Comparison of ENCODE assay signal across 19 cellular contexts in genomic region chr4:66160606-66161005, GRCh38.
DNase-seq lines count a peak whose midpoint lies in the region; ATAC-seq, FAIRE-seq and TF ChIP-seq lines count a peak whose summit lies in the region.
"Had no signal": no experiment of that assay in that cellular context is flagged by ENCODE, and none has a peak within 500 bp of the region (broad histone marks: within the 10 kb centered on the region; RNA-seq: fewer than 3 reads in every experiment).

No MANE protein-coding gene starts in this region.

- DNase-seq in MG63: peak; percentile 51
- DNase-seq in astrocyte (ENCODE audit: low read depth): peak; percentile 46
- DNase-seq in fibroblast of mammary gland (ENCODE audit: low read depth): peak; percentile 14
- DNase-seq in Peyer's patch: no peak
- DNase-seq in H4 (ENCODE audit: low spot score): no peak
- DNase-seq in lower leg skin (ENCODE audit: low spot score in 2 of 2): no peak
- no peak for DNase-seq in activated T-cell treated with anti-CD3 and anti-CD28 coated beads, Interleukin-2, amount 50 U/mL, for 72 hours
- DNase-seq: AML-193, DND-41, GDM1, Karpas-422, NCI-H1105 treated with DMSO at 0.1 percent for 48 hours, NCI-H1694, NCI-H510A, NCI-H82, OCI-M1 had no signal

- intact Hi-C loops in lower leg skin (cut with DNase I; ENCODE audit: low total_unique reads): no loop called here

- H3K4me3 Mint-ChIP-seq in astrocyte (ENCODE audit: unreplicated experiment): no peak overlapping the region
- no peak overlapping the region for H3K4me3 Mint-ChIP-seq in activated T-cell treated with anti-CD3 and anti-CD28 coated beads, Interleukin-2, amount 50 U/mL, for 72 hours
- H3K4me3 Mint-ChIP-seq: IgD-negative memory B cell had no signal

- H4K20me1 ChIP-seq in astrocyte (ENCODE audit: insufficient read depth, low read length): no peaks in the 10 kb centered on the region

- 69 to 70% methylated on average over 1 of the region's 1 CpG for WGBS in lower leg skin, 2 donors

- H3K9me3 Mint-ChIP-seq in astrocyte (ENCODE audit: unreplicated experiment): peaks cover 4% of the 10 kb centered on the region
- peaks cover 4 to 17% of the 10 kb centered on the region in 2 donors for H3K9me3 Mint-ChIP-seq in activated T-cell treated with anti-CD3 and anti-CD28 coated beads, Interleukin-2, amount 50 U/mL, for 72 hours

- no peaks in the 10 kb centered on the region for H3K36me3 Mint-ChIP-seq in astrocyte (ENCODE audit: low read depth, unreplicated experiment)
- H3K36me3 Mint-ChIP-seq in activated T-cell treated with anti-CD3 and anti-CD28 coated beads, Interleukin-2, amount 50 U/mL, for 72 hours (ENCODE audit: insufficient read depth in 2 of 2): no peaks in the 10 kb centered on the region

- H3K27me3 Mint-ChIP-seq in astrocyte (ENCODE audit: low read depth, unreplicated experiment): no peaks in the 10 kb centered on the region
- H3K27me3 Mint-ChIP-seq in activated T-cell treated with anti-CD3 and anti-CD28 coated beads, Interleukin-2, amount 50 U/mL, for 72 hours (ENCODE audit: low read depth): no peaks in the 10 kb centered on the region
- H3K27me3 Mint-ChIP-seq: IgD-negative memory B cell had no signal

- H3K79me2 ChIP-seq in astrocyte (ENCODE audit: insufficient read depth, low read length): no peaks in the 10 kb centered on the region

- H3K4me2 ChIP-seq in astrocyte (ENCODE audit: low read length): no peak overlapping the region

- H3K36me3 ChIP-seq in MG63: no peaks in the 10 kb centered on the region
- no peaks in the 10 kb centered on the region for H3K36me3 ChIP-seq in astrocyte (ENCODE audit: insufficient read depth, low read length)
- H3K36me3 ChIP-seq in Peyer's patch: no peaks in the 10 kb centered on the region

- no peak for ATAC-seq in activated T-cell treated with anti-CD3 and anti-CD28 coated beads, Interleukin-2, amount 50 U/mL, for 72 hours (replicated peaks in 1 of 2)
- ATAC-seq: HCT116 had no signal

- H3K9ac ChIP-seq in astrocyte (ENCODE audit: low read length): no peak overlapping the region

- H3K4me1 Mint-ChIP-seq in astrocyte (ENCODE audit: low read depth, unreplicated experiment): no peaks in the 10 kb centered on the region
- H3K4me1 Mint-ChIP-seq in activated T-cell treated with anti-CD3 and anti-CD28 coated beads, Interleukin-2, amount 50 U/mL, for 72 hours (ENCODE audit: low read depth): no peaks in the 10 kb centered on the region

- H3K4me1 ChIP-seq in astrocyte (ENCODE audit: insufficient read depth, low read length): no peaks in the 10 kb centered on the region
- no peaks in the 10 kb centered on the region for H3K4me1 ChIP-seq in Peyer's patch

- FAIRE-seq in astrocyte (lab: Jason Lieb, UNC): no peak

- no peak overlapping the region for H3K27ac Mint-ChIP-seq in astrocyte (ENCODE audit: unreplicated experiment)
- H3K27ac Mint-ChIP-seq in activated T-cell treated with anti-CD3 and anti-CD28 coated beads, Interleukin-2, amount 50 U/mL, for 72 hours: no peak overlapping the region
- H3K27ac Mint-ChIP-seq: IgD-negative memory B cell had no signal

- H3K9me3 ChIP-seq in MG63 (peaks cover 7% of the 10 kb centered on the region; the same call in 1 of the 2 replicates), astrocyte (ENCODE audit: insufficient read depth, low read depth, low read length) (no peaks in the 10 kb centered on the region), Peyer's patch (no peaks in the 10 kb centered on the region)

- H3K27me3 ChIP-seq in MG63 (no peaks in the 10 kb centered on the region), astrocyte (ENCODE audit: insufficient read depth, low read length) (no peaks in the 10 kb centered on the region), Peyer's patch (no peaks in the 10 kb centered on the region)

- H3K27ac ChIP-seq in astrocyte (ENCODE audit: low read depth, low read length): no peak overlapping the region
- H3K27ac ChIP-seq in Peyer's patch: no peak overlapping the region
- H3K27ac ChIP-seq: C4-2B had no signal

- H3K4me3 ChIP-seq in MG63: no peak overlapping the region
- H3K4me3 ChIP-seq in astrocyte (ENCODE audit: insufficient read depth, low read depth, low read length): no peak overlapping the region
- H3K4me3 ChIP-seq in fibroblast of mammary gland (ENCODE audit: control insufficient read depth, low read depth, low read length): no peak overlapping the region
- no peak overlapping the region for H3K4me3 ChIP-seq in Peyer's patch
- no peak overlapping the region for H3K4me3 ChIP-seq in lower leg skin (ENCODE audit: low read depth, poor library complexity, severe bottlenecking)

- no peak for TF ChIP-seq CTCF in astrocyte (IDR thresholded peaks at IDR 0.05; ENCODE audit: insufficient read depth, low read depth, low read length)
- no peak for TF ChIP-seq CTCF in fibroblast of mammary gland (conservative IDR thresholded peaks at IDR 0.05; ENCODE audit: control insufficient read depth, insufficient read depth, low read depth, low read length)
- no peak for TF ChIP-seq CTCF in Peyer's patch (IDR thresholded peaks at IDR 0.05)
- TF ChIP-seq CTCF in lower leg skin (IDR thresholded peaks at IDR 0.05): no peak

- TF ChIP-seq POLR2A in Peyer's patch (IDR thresholded peaks at IDR 0.05): no peak
- TF ChIP-seq POLR2A in lower leg skin (IDR thresholded peaks at IDR 0.05): no peak

- no peak overlapping the region for H2AFZ ChIP-seq in astrocyte (ENCODE audit: low read depth, low read length)

Comparison
In these comparisons a context has a peak if more than half of its experiments do, and no peak if none do; other contexts are left out.
1. DNase-seq: peak in MG63 (single experiment), astrocyte (single experiment) and fibroblast of mammary gland (single experiment); none in Peyer's patch (0 of 3), H4 (single experiment), lower leg skin (0 of 2) and activated T-cell treated with anti-CD3 and anti-CD28 coated beads, Interleukin-2, amount 50 U/mL, for 72 hours (0 of 2).